Comparison of ENCODE assay signal across 8 cellular contexts in the genomic region with DNA sequence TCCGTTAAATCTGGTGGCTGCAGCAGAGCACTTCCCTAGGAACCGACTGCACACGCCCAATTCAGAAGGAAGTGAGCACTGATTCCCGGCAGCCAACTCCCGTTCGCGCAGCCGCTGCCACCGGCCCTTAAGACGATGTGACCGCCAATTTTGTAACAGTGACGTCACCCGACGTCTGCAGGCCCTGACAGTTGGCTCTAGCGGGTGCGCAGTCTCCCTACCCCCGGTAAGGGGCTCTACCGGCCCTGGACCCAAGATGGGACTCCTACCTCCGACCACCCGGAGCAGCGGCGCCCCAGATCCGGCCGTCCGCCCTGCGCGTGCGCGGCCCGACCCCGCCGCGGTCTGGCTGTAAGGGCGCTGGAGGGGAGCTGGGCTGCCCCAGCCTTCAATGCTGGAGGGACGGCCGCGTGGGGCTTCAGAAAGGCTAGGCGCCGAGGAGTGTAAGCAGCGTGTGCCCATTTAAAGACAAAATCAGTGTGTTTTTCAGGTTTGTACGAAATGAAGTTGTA. TPM values are rescaled to one million over a fixed set of nuclear protein-coding genes. Genes with fewer than 3 reads are reported as not detected.
DNase-seq lines count a peak whose midpoint lies in the region; ATAC-seq and TF ChIP-seq lines count a peak whose summit lies in the region.

No MANE protein-coding gene starts in this region.

- H3K36me3 ChIP-seq in esophagus (ENCODE audit: control insufficient read depth in 2 of 2, insufficient read depth in 2 of 2, low read length in 1 of 2) = peaks cover 0 to 4% of the 10 kb centered on the region in 2 donors

- H3K4me3 Mint-ChIP-seq in CD4-positive, alpha-beta T cell = peak overlapping the region; percentile 83

- no peaks in the 10 kb centered on the region for H3K9me3 Mint-ChIP-seq in CD4-positive, alpha-beta T cell

- no peak for TF ChIP-seq CTCF in CD4-positive, alpha-beta T cell (IDR thresholded peaks at IDR 0.05)

- CTCF ChIA-PET in CD4-positive, alpha-beta T cell (lab: Charles Lee) = no interaction called here

- H3K4me1 ChIP-seq in esophagus (ENCODE audit: control insufficient read depth in 2 of 2, insufficient read depth in 2 of 2, low read length in 1 of 2) = no peaks in the 10 kb centered on the region

- H3K27me3 ChIP-seq in CD4-positive, alpha-beta T cell (ENCODE audit: control insufficient read depth, insufficient read depth, low read length) = no peaks in the 10 kb centered on the region
- H3K27me3 ChIP-seq in esophagus (ENCODE audit: control insufficient read depth in 1 of 2, insufficient read depth in 2 of 2, low read length in 2 of 2) = no peaks in the 10 kb centered on the region

- peak; percentile 18 to 63 (median 45) for DNase-seq in CD4-positive, alpha-beta T cell
- DNase-seq in HK-2 (ENCODE audit: unreplicated experiment) (peak; percentile 41), NOMO-1 treated with dmso at 0.1 percent for 144 hours (lab: John Stamatoyannopoulos, UW; ENCODE audit: unreplicated experiment) (peak; percentile 70), mucosa of gallbladder (ENCODE audit: low spot score) (peak; percentile 83)
- peak; percentile 73 to 78 for DNase-seq in activated T-cell treated with anti-CD3 and anti-CD28 coated beads, Interleukin-2, amount 50 U/mL, for 48 hours
- peak; percentile 74 for DNase-seq in stimulated activated CD8-positive, alpha-beta memory T cell treated with anti-CD3 and anti-CD28 coated beads, Interleukin-4, amount 100 ng/mL, for 48 hours

- peaks cover 24% of the 10 kb centered on the region for H3K4me1 Mint-ChIP-seq in CD4-positive, alpha-beta T cell (ENCODE audit: low read depth)

- peaks cover 53% of the 10 kb centered on the region for H3K36me3 Mint-ChIP-seq in CD4-positive, alpha-beta T cell (ENCODE audit: low read depth)

- H3K27ac Mint-ChIP-seq in CD4-positive, alpha-beta T cell = peak overlapping the region; percentile 80

- ATAC-seq in CD4-positive, alpha-beta T cell (ENCODE audit: poor library complexity) = peak; percentile 80
- ATAC-seq in GM19438 (IDR thresholded peaks at IDR 0.05; ENCODE audit: low read depth, unreplicated experiment) = peak; percentile 78

- peak overlapping the region; percentile 37 for H3K27ac ChIP-seq in CD4-positive, alpha-beta T cell (ENCODE audit: low read depth, low read length)
- peak overlapping the region; percentile 92 to 96 for H3K27ac ChIP-seq in esophagus (ENCODE audit: low read depth in 2 of 2, low read length in 1 of 2)

- H3K27me3 Mint-ChIP-seq in CD4-positive, alpha-beta T cell = no peaks in the 10 kb centered on the region

- POLR2A ChIA-PET in CD4-positive, alpha-beta T cell (lab: Charles Lee) = interaction anchor here (1.0 to 3.6 kb wide), 3 partner anchors 18 to 410 kb away, joined by 3 to 16 read pairs (median 4); a partner anchor contains a TSS

- intact Hi-C loops in CD4-positive, alpha-beta T cell (cut with DNase I, micrococcal nuclease) = loop anchor here in 1 of 2 experiments (5.0 kb wide), 1 partner anchor 33 kb away; a partner anchor contains a TSS

- H3K4me3 ChIP-seq in esophagus (ENCODE audit: low read depth in 1 of 2, low read length in 2 of 2) = peak overlapping the region; percentile 69 to 72

- 1 to 2% methylated on average over 41 of the region's 41 CpGs for WGBS in esophagus, 2 donors

- no peaks in the 10 kb centered on the region for H3K9me3 ChIP-seq in CD4-positive, alpha-beta T cell (ENCODE audit: control insufficient read depth, low read length)
- H3K9me3 ChIP-seq in esophagus (ENCODE audit: control insufficient read depth in 2 of 2, insufficient read depth in 1 of 2, low read depth in 1 of 2, low read length in 1 of 2) = no peaks in the 10 kb centered on the region

RNA-seq across cellular contexts. Expression of a gene that starts 19.1 kb away (rescaled TPM):
- 100 to 1,000 TPM; 150 to 156 TPM for total RNA-seq in CD4-positive, alpha-beta T cell
- polyA plus RNA-seq in esophagus = 10 to 100 TPM; 25.8 to 45.7 TPM
- 96.7 TPM for total RNA-seq in mucosa of gallbladder

RNA-seq across cellular contexts. Expression of a gene that starts 32.3 kb away (rescaled TPM):
- 10 to 100 TPM; 25.1 to 26.0 TPM for total RNA-seq in CD4-positive, alpha-beta T cell
- 1 to 10 TPM; 4.8 to 8.5 TPM for polyA plus RNA-seq in esophagus
- 20.6 TPM for total RNA-seq in mucosa of gallbladder

RNA-seq across cellular contexts. Expression of a gene that starts 42.8 kb away (rescaled TPM):
- 10 to 100 TPM; 22.0 to 22.5 TPM for total RNA-seq in CD4-positive, alpha-beta T cell
- 10 to 100 TPM; 22.4 to 24.5 TPM for polyA plus RNA-seq in esophagus
- total RNA-seq in mucosa of gallbladder = 23.2 TPM

Comparison
In these comparisons a context has a peak if more than half of its experiments do, and no peak if none do; other contexts are left out.
1. Peak in every context shown above with its lines: DNase-seq, ATAC-seq, H3K4me3 ChIP-seq and H3K27ac ChIP-seq.